ENCODE assay signal across 8 cellular contexts in genomic region chr1:5509664-5510452, GRCh38.
A peak's percentile ranks its signal among the peaks of the same experiment; 100 is the strongest.
DNase-seq lines count a peak whose midpoint lies in the region; ATAC-seq and TF ChIP-seq lines count a peak whose summit lies in the region.

No MANE protein-coding gene starts in this region.

- H3K4me1 ChIP-seq in mucosa of descending colon (ENCODE audit: low read depth) = peaks cover 11% of the 10 kb centered on the region

- H3K9me3 Mint-ChIP-seq in endothelial cell (ENCODE audit: unreplicated experiment) = no peaks in the 10 kb centered on the region

- no peak overlapping the region for H3K27ac Mint-ChIP-seq in endothelial cell (ENCODE audit: unreplicated experiment)

- H3K4me1 Mint-ChIP-seq in endothelial cell (ENCODE audit: unreplicated experiment) = peaks cover 9% of the 10 kb centered on the region

- no peaks in the 10 kb centered on the region for H3K36me3 Mint-ChIP-seq in endothelial cell (ENCODE audit: low read depth, unreplicated experiment)

- DNase-seq in 8988T (peak; percentile 70), GM13977 (ENCODE audit: low spot score) (peak; percentile 87), NCI-H82 (lab: John Stamatoyannopoulos, UW) (peak; percentile 72), endothelial cell (ENCODE audit: low spot score) (peak; percentile 84), mucosa of descending colon (peak in 2 of 3 donors; percentile 72 to 74)
- DNase-seq in activated CD8-positive, alpha-beta memory T cell treated with anti-CD3 and anti-CD28 coated beads for 48 hours (ENCODE audit: low read depth in 2 of 3, low spot score in 2 of 3) = peak; percentile 24 to 67 (median 67)
- peak; percentile 89 for DNase-seq in stimulated activated CD8-positive, alpha-beta memory T cell treated with anti-CD3 and anti-CD28 coated beads, Interleukin-4, amount 100 ng/mL, for 48 hours

- in situ Hi-C loops in GM13977 (cut with MboI; ENCODE audit: low pct_unique_long_range_greater_than_20kb, low sequenced_read_pairs, unreplicated experiment) = loop anchor here (25.0 kb wide), 1 partner anchor 402 kb away; no protein-coding TSS in a partner anchor

- no peak overlapping the region for H3K4me3 ChIP-seq in mucosa of descending colon

- H3K36me3 ChIP-seq in mucosa of descending colon (ENCODE audit: low read depth) = no peaks in the 10 kb centered on the region

- H3K9me3 ChIP-seq in mucosa of descending colon = no peaks in the 10 kb centered on the region

- TF ChIP-seq CTCF in GM13977 (IDR thresholded peaks at IDR 0.05; ENCODE audit: extremely low read depth, insufficient read depth, missing control alignments) = peak; percentile 93
- peak; percentile 100 for TF ChIP-seq CTCF in endothelial cell (IDR thresholded peaks at IDR 0.05; ENCODE audit: unreplicated experiment)
- TF ChIP-seq CTCF in mucosa of descending colon (IDR thresholded peaks at IDR 0.05) = peak; percentile 94

- ATAC-seq in mucosa of descending colon (peak; percentile 66), GM18519 (IDR thresholded peaks at IDR 0.05; ENCODE audit: low FRiP score, unreplicated experiment) (no peak)

- intact Hi-C loops in mucosa of descending colon (cut with DNase I, micrococcal nuclease) = loop anchor here in 1 of 2 donors (10.0 kb wide), 1 partner anchor 235 kb away; no protein-coding TSS in a partner anchor

- no peak overlapping the region for H3K4me3 Mint-ChIP-seq in endothelial cell (ENCODE audit: unreplicated experiment)

- peaks cover 6% of the 10 kb centered on the region for H3K27me3 Mint-ChIP-seq in endothelial cell (ENCODE audit: unreplicated experiment)
